16 cellular contexts compared by ENCODE assay signal in the genomic region with DNA sequence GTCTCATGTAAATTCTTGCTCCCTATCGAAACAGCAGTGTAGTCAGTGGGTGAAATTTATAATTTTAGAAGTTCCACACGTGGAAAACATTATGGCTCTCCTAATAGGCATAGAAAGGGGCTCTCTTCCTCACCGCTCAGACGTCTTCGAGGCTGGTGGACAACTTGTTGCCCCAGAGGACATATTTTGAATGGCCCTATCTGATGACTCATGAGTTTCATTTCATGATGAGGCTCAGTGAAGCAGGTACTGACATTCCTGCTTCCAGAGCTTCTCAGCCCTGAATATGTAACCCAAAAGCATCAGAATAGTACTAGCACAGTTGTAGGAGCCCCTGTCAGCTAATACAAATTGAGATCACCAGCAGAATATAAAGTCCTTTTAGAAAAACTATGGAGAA.
DNase-seq lines count a peak whose midpoint lies in the region; ATAC-seq, FAIRE-seq and TF ChIP-seq lines count a peak whose summit lies in the region.
"Had no signal": no experiment of that assay in that cellular context is flagged by ENCODE, and none has a peak within 500 bp of the region (broad histone marks: within the 10 kb centered on the region; RNA-seq: fewer than 3 reads in every experiment).

No MANE protein-coding gene starts in this region.

- TF ChIP-seq EP300 in K562 (IDR thresholded peaks at IDR 0.05; ENCODE audit: low read length) = no peak

- H3K4me3 Mint-ChIP-seq in CD4-positive, alpha-beta memory T cell = no peak overlapping the region
- no peak overlapping the region for H3K4me3 Mint-ChIP-seq in naive thymus-derived CD8-positive, alpha-beta T cell

- 71% methylated on average over 5 of the region's 5 CpGs for WGBS in K562 (ENCODE audit: insufficient coverage, low coverage, missing lambda C conversion rate)

- peaks cover 48 to 63% of the 10 kb centered on the region in 2 donors for H3K36me3 Mint-ChIP-seq in CD4-positive, alpha-beta memory T cell
- H3K36me3 Mint-ChIP-seq in naive thymus-derived CD8-positive, alpha-beta T cell = peaks cover 17 to 74% (median 18%) of the 10 kb centered on the region in 3 donors

- in situ Hi-C loops in K562 (cut with MboI) = no loop called here

- H3K27ac ChIP-seq in CD4-positive, alpha-beta memory T cell (ENCODE audit: low read depth, low read length) = no peak overlapping the region
- H3K27ac ChIP-seq in K562 (ENCODE audit: extremely low read depth, low read depth, low read length) (no peak overlapping the region), coronary artery (no peak overlapping the region)
- H3K27ac ChIP-seq: SJSA1, testis had no signal

- no peaks in the 10 kb centered on the region for H3K9me3 ChIP-seq in CD4-positive, alpha-beta memory T cell (ENCODE audit: control insufficient read depth in 1 of 2, low read length in 2 of 2)
- H3K9me3 ChIP-seq in K562 (replicated peaks; ENCODE audit: control insufficient read depth, insufficient read depth, low read depth, low read length) = no peaks in the 10 kb centered on the region
- H3K9me3 ChIP-seq: SJSA1, testis had no signal

- no TSS peak for BruUV-seq in K562 (replicated peaks; lab: Mats Ljungman, UMichigan)

- H3K4me3 ChIP-seq in CD4-positive, alpha-beta memory T cell (ENCODE audit: low read length in 2 of 2) = no peak overlapping the region
- H3K4me3 ChIP-seq in K562 (no peak overlapping the region), coronary artery (no peak overlapping the region)
- H3K4me3 ChIP-seq: SJSA1, testis had no signal

- H3K4me1 ChIP-seq in CD4-positive, alpha-beta memory T cell (ENCODE audit: insufficient read depth, low read length) = peaks cover 11% of the 10 kb centered on the region
- no peaks in the 10 kb centered on the region for H3K4me1 ChIP-seq in K562 (replicated peaks in 1 of 2; ENCODE audit: control insufficient read depth in 2 of 2, insufficient read depth in 2 of 2, low read length in 2 of 2)
- H3K4me1 ChIP-seq: SJSA1 had no signal

- no peaks in the 10 kb centered on the region for H3K79me2 ChIP-seq in K562 (ENCODE audit: control insufficient read depth, insufficient read depth, low read length)

- no peak for ATAC-seq in K562
- no peak for ATAC-seq in naive thymus-derived CD8-positive, alpha-beta T cell

- DNase-seq in CD4-positive, alpha-beta memory T cell = no peak
- DNase-seq in HT1080 (ENCODE audit: low read depth) (peak; percentile 3), K562 (ENCODE audit: extremely low read depth in 1 of 4, low spot score in 3 of 4) (no peak), hypothalamus (lab: John Stamatoyannopoulos, UW) (no peak), coronary artery (ENCODE audit: low spot score) (no peak), mesenteric fat pad (ENCODE audit: low spot score) (no peak), SHP77 treated with DMSO at 0.1 percent for 48 hours (lab: John Stamatoyannopoulos, UW) (no peak)
- DNase-seq in naive thymus-derived CD8-positive, alpha-beta T cell = no peak
- DNase-seq: activated CD4-positive, alpha-beta T cell treated with anti-CD3 and anti-CD28 coated beads, Interleukin-2, amount 50 U/mL, for 48 hours; activated gamma-delta T cell treated with Interleukin-2 at 50 U/mL for 16 hours; head of caudate nucleus; left cardiac atrium; NCI-H1105 treated with DMSO at 0.1 percent for 48 hours; stimulated activated CD4-positive, alpha-beta T cell treated with anti-CD3 and anti-CD28 coated beads, Interleukin-15, amount 100 ng/mL, for 24 hours; testis had no signal

- H3K36me3 ChIP-seq in CD4-positive, alpha-beta memory T cell (ENCODE audit: insufficient read depth, low read length) = peaks cover 24% of the 10 kb centered on the region
- peaks cover 83% of the 10 kb centered on the region for H3K36me3 ChIP-seq in K562 (ENCODE audit: control insufficient read depth, insufficient read depth, low read length)

- POLR2A ChIA-PET in CD4-positive, alpha-beta memory T cell (lab: Charles Lee; ENCODE audit: partially characterized antibody) = no interaction called here
- POLR2A ChIA-PET in K562 (lab: Yijun Ruan, JAX) = no interaction called here
- POLR2A ChIA-PET in naive thymus-derived CD8-positive, alpha-beta T cell (lab: Charles Lee) = interaction anchor here (1.0 kb wide), 1 partner anchor 315 kb away, joined by 4 read pairs; no protein-coding TSS in a partner anchor

- CTCF ChIA-PET in CD4-positive, alpha-beta memory T cell (lab: Charles Lee; ENCODE audit: partially characterized antibody) = no interaction called here
- CTCF ChIA-PET in K562 (lab: Yijun Ruan, JAX; ENCODE audit: low intra/inter-chr PET ratio) = no interaction called here

- no peak overlapping the region for H3K4me2 ChIP-seq in K562 (ENCODE audit: insufficient read depth, low read length)

- intact Hi-C loops in CD4-positive, alpha-beta memory T cell (cut with micrococcal nuclease) = no loop called here
- intact Hi-C loops in K562 (cut with micrococcal nuclease) = no loop called here

- H4K20me1 ChIP-seq in K562 (replicated peaks; ENCODE audit: control insufficient read depth, insufficient read depth, low read length) = no peaks in the 10 kb centered on the region

- no peak for TF ChIP-seq RAD21 in K562 (CRISPR knock-in tag; conservative IDR thresholded peaks at IDR 0.05 in 1 of 2, IDR thresholded peaks at IDR 0.05 in 1 of 2)

- TF ChIP-seq CTCF in K562 (IDR thresholded peaks at IDR 0.05 in 2 of 3, conservative IDR thresholded peaks at IDR 0.05 in 1 of 3; ENCODE audit: insufficient read depth in 2 of 3, low read depth in 1 of 3, low read length in 3 of 3) = no peak
- TF ChIP-seq CTCF in coronary artery (IDR thresholded peaks at IDR 0.05) = no peak

- no peak for FAIRE-seq in K562 (lab: Jason Lieb, UNC)

- H3K27me3 ChIP-seq in CD4-positive, alpha-beta memory T cell (ENCODE audit: insufficient read depth, low read length) = no peaks in the 10 kb centered on the region
- no peaks in the 10 kb centered on the region for H3K27me3 ChIP-seq in K562 (ENCODE audit: control insufficient read depth in 2 of 2, insufficient read depth in 2 of 2, low read length in 2 of 2)
- H3K27me3 ChIP-seq: SJSA1, testis had no signal

- H3K27ac Mint-ChIP-seq in CD4-positive, alpha-beta memory T cell = peak overlapping the region in 5 of 7 donors; percentile 11 to 87 (median 77)
- peak overlapping the region; percentile 9 to 91 (median 84) for H3K27ac Mint-ChIP-seq in naive thymus-derived CD8-positive, alpha-beta T cell

- no peak for TF ChIP-seq POLR2A in K562 (conservative IDR thresholded peaks at IDR 0.05)

- H3K9me1 ChIP-seq in K562 (ENCODE audit: control insufficient read depth, insufficient read depth, low read length) = no peaks in the 10 kb centered on the region

- H3K4me1 Mint-ChIP-seq in CD4-positive, alpha-beta memory T cell = peaks cover 6 to 18% (median 16%) of the 10 kb centered on the region in 4 donors
- H3K4me1 Mint-ChIP-seq in naive thymus-derived CD8-positive, alpha-beta T cell = peaks cover 0 to 23% (median 9%) of the 10 kb centered on the region in 4 donors

- no peaks in the 10 kb centered on the region for H3K9me3 Mint-ChIP-seq in CD4-positive, alpha-beta memory T cell
- H3K9me3 Mint-ChIP-seq in naive thymus-derived CD8-positive, alpha-beta T cell = no peaks in the 10 kb centered on the region

- no peaks in the 10 kb centered on the region for H3K27me3 Mint-ChIP-seq in CD4-positive, alpha-beta memory T cell
- no peaks in the 10 kb centered on the region for H3K27me3 Mint-ChIP-seq in naive thymus-derived CD8-positive, alpha-beta T cell

- no peak overlapping the region for H3K9ac ChIP-seq in K562 (ENCODE audit: insufficient read depth in 1 of 2, low read depth in 2 of 2, low read length in 2 of 2)

- H2AFZ ChIP-seq in K562 (ENCODE audit: low read depth, low read length) = no peak overlapping the region

TF ChIP-seq in K562, 482 proteins besides CTCF, POLR2A, EP300 and RAD21 (continues in another document):
- TF ChIP-seq POLR2B (IDR thresholded peaks at IDR 0.05; ENCODE audit: low read depth, partially characterized antibody) = no peak
- TF ChIP-seq ZC3H11A (IDR thresholded peaks at IDR 0.05; ENCODE audit: low read depth, low read length) = no peak
- no peak for TF ChIP-seq SETDB1 (IDR thresholded peaks at IDR 0.05; ENCODE audit: low read length)
- TF ChIP-seq ZFPM2 (CRISPR knock-in tag; IDR thresholded peaks at IDR 0.05) = no peak
- no peak for TF ChIP-seq ZFP1 (CRISPR knock-in tag; IDR thresholded peaks at IDR 0.05)
- TF ChIP-seq C11orf30 (IDR thresholded peaks at IDR 0.05; ENCODE audit: low read depth) = peak; percentile 56
- TF ChIP-seq, protein P1, sequence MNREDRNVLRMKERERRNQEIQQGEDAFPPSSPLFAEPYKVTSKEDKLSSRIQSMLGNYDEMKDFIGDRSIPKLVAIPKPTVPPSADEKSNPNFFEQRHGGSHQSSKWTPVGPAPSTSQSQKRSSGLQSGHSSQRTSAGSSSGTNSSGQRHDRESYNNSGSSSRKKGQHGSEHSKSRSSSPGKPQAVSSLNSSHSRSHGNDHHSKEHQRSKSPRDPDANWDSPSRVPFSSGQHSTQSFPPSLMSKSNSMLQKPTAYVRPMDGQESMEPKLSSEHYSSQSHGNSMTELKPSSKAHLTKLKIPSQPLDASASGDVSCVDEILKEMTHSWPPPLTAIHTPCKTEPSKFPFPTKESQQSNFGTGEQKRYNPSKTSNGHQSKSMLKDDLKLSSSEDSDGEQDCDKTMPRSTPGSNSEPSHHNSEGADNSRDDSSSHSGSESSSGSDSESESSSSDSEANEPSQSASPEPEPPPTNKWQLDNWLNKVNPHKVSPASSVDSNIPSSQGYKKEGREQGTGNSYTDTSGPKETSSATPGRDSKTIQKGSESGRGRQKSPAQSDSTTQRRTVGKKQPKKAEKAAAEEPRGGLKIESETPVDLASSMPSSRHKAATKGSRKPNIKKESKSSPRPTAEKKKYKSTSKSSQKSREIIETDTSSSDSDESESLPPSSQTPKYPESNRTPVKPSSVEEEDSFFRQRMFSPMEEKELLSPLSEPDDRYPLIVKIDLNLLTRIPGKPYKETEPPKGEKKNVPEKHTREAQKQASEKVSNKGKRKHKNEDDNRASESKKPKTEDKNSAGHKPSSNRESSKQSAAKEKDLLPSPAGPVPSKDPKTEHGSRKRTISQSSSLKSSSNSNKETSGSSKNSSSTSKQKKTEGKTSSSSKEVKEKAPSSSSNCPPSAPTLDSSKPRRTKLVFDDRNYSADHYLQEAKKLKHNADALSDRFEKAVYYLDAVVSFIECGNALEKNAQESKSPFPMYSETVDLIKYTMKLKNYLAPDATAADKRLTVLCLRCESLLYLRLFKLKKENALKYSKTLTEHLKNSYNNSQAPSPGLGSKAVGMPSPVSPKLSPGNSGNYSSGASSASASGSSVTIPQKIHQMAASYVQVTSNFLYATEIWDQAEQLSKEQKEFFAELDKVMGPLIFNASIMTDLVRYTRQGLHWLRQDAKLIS (CRISPR knock-in tag; IDR thresholded peaks at IDR 0.05) = no peak
- peak; percentile 53; the same call in 1 of the 2 replicates for TF ChIP-seq ZNF316 (IDR thresholded peaks at IDR 0.05)
